ENCODE assay signal across 16 cellular contexts in genomic region chr4:88009871-88010270, GRCh38. TPM values are rescaled to one million over a fixed set of nuclear protein-coding genes. Genes with fewer than 3 reads are reported as not detected.
DNase-seq lines count a peak whose midpoint lies in the region; ATAC-seq, FAIRE-seq and TF ChIP-seq lines count a peak whose summit lies in the region.
"Had no signal": no experiment of that assay in that cellular context is flagged by ENCODE, and none has a peak within 500 bp of the region (broad histone marks: within the 10 kb centered on the region; RNA-seq: fewer than 3 reads in every experiment).

No MANE protein-coding gene starts in this region.

- peak overlapping the region; percentile 95 for H3K4me2 ChIP-seq in mammary epithelial cell (ENCODE audit: insufficient read depth, low read depth, low read length)
- H3K4me2 ChIP-seq in keratinocyte (ENCODE audit: control insufficient read depth, extremely low read depth, insufficient read depth, low read depth, low read length), result peak overlapping the region; percentile 92

- H3K36me3 ChIP-seq in mammary epithelial cell (ENCODE audit: insufficient read depth, low read length) (no peaks in the 10 kb centered on the region), breast epithelium (no peaks in the 10 kb centered on the region), keratinocyte (ENCODE audit: control insufficient read depth in 2 of 2, extremely low read depth in 1 of 2, insufficient read depth in 2 of 2, low read length in 2 of 2) (no peaks in the 10 kb centered on the region)
- H3K36me3 ChIP-seq: colonic mucosa, suprapubic skin had no signal

- CTCF ChIA-PET in mammary epithelial cell (lab: Charles Lee; ENCODE audit: low non-redundant PET), result interaction anchor here (0.6 kb wide), 1 partner anchor 12 kb away, joined by 3 read pairs; no protein-coding TSS in a partner anchor

- H3K36me3 Mint-ChIP-seq in natural killer cell, result no peaks in the 10 kb centered on the region
- H3K36me3 Mint-ChIP-seq: activated naive CD4-positive, alpha-beta T cell treated with anti-CD3 and anti-CD28 coated beads, Interleukin-2, amount 50 U/mL, for 24 hours had no signal

- intact Hi-C loops in mammary epithelial cell (cut with micrococcal nuclease) (no loop called here), breast epithelium (cut with DNase I; ENCODE audit: low total_unique reads) (no loop called here), natural killer cell (cut with micrococcal nuclease) (no loop called here), sciatic nerve (cut with DNase I) (no loop called here)

- no peaks in the 10 kb centered on the region for H3K9me3 Mint-ChIP-seq in natural killer cell
- H3K9me3 Mint-ChIP-seq: activated B cell treated with CpG ODN at 0.5 μM for 24 hours; activated naive CD4-positive, alpha-beta T cell treated with anti-CD3 and anti-CD28 coated beads, Interleukin-2, amount 50 U/mL, for 24 hours had no signal

- no peaks in the 10 kb centered on the region for H3K9me1 ChIP-seq in keratinocyte (ENCODE audit: control insufficient read depth, extremely low read depth, insufficient read depth, low read length)

- no peaks in the 10 kb centered on the region for H3K27me3 Mint-ChIP-seq in natural killer cell (ENCODE audit: low read depth in 2 of 2)

- H2AFZ ChIP-seq in mammary epithelial cell (ENCODE audit: low read depth, low read length), result no peak overlapping the region
- H2AFZ ChIP-seq in keratinocyte (ENCODE audit: control insufficient read depth, low read length), result no peak overlapping the region

- H3K9ac ChIP-seq in mammary epithelial cell (ENCODE audit: insufficient read depth, low read length), result peak overlapping the region; percentile 92
- H3K9ac ChIP-seq in keratinocyte (ENCODE audit: control insufficient read depth, extremely low read depth, insufficient read depth, low read length), result no peak overlapping the region

- H3K27me3 ChIP-seq in mammary epithelial cell (ENCODE audit: insufficient read depth, low read length), result no peaks in the 10 kb centered on the region
- H3K27me3 ChIP-seq in breast epithelium, result no peaks in the 10 kb centered on the region
- H3K27me3 ChIP-seq in keratinocyte (ENCODE audit: control insufficient read depth, extremely low read depth, insufficient read depth, low read length), result no peaks in the 10 kb centered on the region
- H3K27me3 ChIP-seq: colonic mucosa, suprapubic skin had no signal

- dilution Hi-C loops in mammary epithelial cell (cut with HindIII; ENCODE audit: low sequenced_read_pairs) (no loop called here), keratinocyte (cut with MboI; ENCODE audit: extremely low pct_ligation_motif_present, low sequenced_read_pairs) (no loop called here)

- DNase-seq in mammary epithelial cell, result peak; percentile 49
- DNase-seq in breast epithelium (ENCODE audit: low spot score in 2 of 2), result no peak
- peak; percentile 10 for DNase-seq in astrocyte of the spinal cord (ENCODE audit: low read depth, low spot score)
- no peak for DNase-seq in keratinocyte (ENCODE audit: low read depth, low spot score)
- no peak for DNase-seq in GM19240 (ENCODE audit: insufficient read length, low spot score)
- no peak for DNase-seq in natural killer cell
- DNase-seq in sciatic nerve (ENCODE audit: low spot score), result no peak
- DNase-seq: ACHN; activated B cell treated with CpG ODN at 0.5 μM for 24 hours; activated CD8-positive, alpha-beta memory T cell treated with anti-CD3 and anti-CD28 coated beads, Interleukin-2, amount 50 U/mL, for 4 hours; colonic mucosa; foreskin melanocyte had no signal

- peaks cover 33 to 39% of the 10 kb centered on the region in 2 donors for H3K4me1 Mint-ChIP-seq in natural killer cell

- no TSS peak for BruUV-seq in mammary epithelial cell (replicated peaks; lab: Mats Ljungman, UMichigan)

- FAIRE-seq in keratinocyte (lab: Jason Lieb, UNC), result no peak

- peaks cover 25% of the 10 kb centered on the region for H3K4me1 ChIP-seq in mammary epithelial cell (ENCODE audit: insufficient read depth, low read length)
- no peaks in the 10 kb centered on the region for H3K4me1 ChIP-seq in breast epithelium
- H3K4me1 ChIP-seq in keratinocyte (ENCODE audit: control insufficient read depth, extremely low read depth, insufficient read depth, low read length), result peaks cover 38% of the 10 kb centered on the region
- H3K4me1 ChIP-seq: colonic mucosa had no signal

- in situ Hi-C loops in mammary epithelial cell (cut with MboI; ENCODE audit: low sequenced_read_pairs in 2 of 2) (no loop called here), astrocyte of the spinal cord (cut with HindIII; ENCODE audit: low sequenced_read_pairs) (no loop called here)

- H4K20me1 ChIP-seq in mammary epithelial cell (ENCODE audit: insufficient read depth, low read length) (no peaks in the 10 kb centered on the region), keratinocyte (ENCODE audit: control insufficient read depth, extremely low read depth, insufficient read depth, low read length) (peaks cover 2% of the 10 kb centered on the region)

- TF ChIP-seq POLR2A in breast epithelium (IDR thresholded peaks at IDR 0.05), result no peak

- no peak for ATAC-seq in GM18861 (IDR thresholded peaks at IDR 0.05; ENCODE audit: unreplicated experiment)
- ATAC-seq in natural killer cell, result no peak
- ATAC-seq in sciatic nerve, result no peak

- TF ChIP-seq CTCF in mammary epithelial cell (conservative IDR thresholded peaks at IDR 0.05 in 1 of 2, IDR thresholded peaks at IDR 0.05 in 1 of 2; ENCODE audit: extremely low read depth in 1 of 2, insufficient read depth in 1 of 2, low read depth in 1 of 2, low read length in 2 of 2), result no peak
- TF ChIP-seq CTCF in breast epithelium (IDR thresholded peaks at IDR 0.05), result no peak
- no peak for TF ChIP-seq CTCF in astrocyte of the spinal cord (IDR thresholded peaks at IDR 0.05; ENCODE audit: low read depth, low read length)
- TF ChIP-seq CTCF in keratinocyte (optimal IDR thresholded peaks at IDR 0.05 in 1 of 3, IDR thresholded peaks at IDR 0.05 in 1 of 3, conservative IDR thresholded peaks at IDR 0.05 in 1 of 3; ENCODE audit: extremely low read depth in 1 of 3, insufficient read depth in 2 of 3, low read length in 3 of 3), result no peak
- TF ChIP-seq CTCF in natural killer cell (IDR thresholded peaks at IDR 0.05), result no peak

- H3K4me3 ChIP-seq in mammary epithelial cell (replicated peaks in 1 of 3; ENCODE audit: insufficient read depth in 1 of 3, low read depth in 2 of 3, low read length in 3 of 3) (peak overlapping the region; percentile 47 to 86 (median 78)), breast epithelium (peak overlapping the region in 1 of 3 donors; percentile 85), astrocyte of the spinal cord (ENCODE audit: low read depth, low read length) (no peak overlapping the region), keratinocyte (ENCODE audit: control insufficient read depth in 2 of 3, extremely low read depth in 1 of 3, insufficient read depth in 2 of 3, low read depth in 1 of 3, low read length in 3 of 3) (no peak overlapping the region)
- H3K4me3 ChIP-seq: colonic mucosa, skin epidermis had no signal

- peak overlapping the region; percentile 85 for H3K27ac ChIP-seq in mammary epithelial cell (ENCODE audit: insufficient read depth, low read depth, low read length)
- no peak overlapping the region for H3K27ac ChIP-seq in breast epithelium
- no peak overlapping the region for H3K27ac ChIP-seq in keratinocyte (ENCODE audit: control insufficient read depth, insufficient read depth, low read length)
- H3K27ac ChIP-seq: colonic mucosa, skin epidermis, suprapubic skin had no signal

- H3K9me3 ChIP-seq in mammary epithelial cell (replicated peaks; ENCODE audit: insufficient read depth, low read length) (no peaks in the 10 kb centered on the region), breast epithelium (no peaks in the 10 kb centered on the region), keratinocyte (ENCODE audit: control insufficient read depth, low read depth, low read length) (no peaks in the 10 kb centered on the region)
- H3K9me3 ChIP-seq: colonic mucosa, suprapubic skin had no signal

- H3K4me3 Mint-ChIP-seq in natural killer cell, result no peak overlapping the region
- H3K4me3 Mint-ChIP-seq: activated B cell treated with CpG ODN at 0.5 μM for 24 hours; activated naive CD4-positive, alpha-beta T cell treated with anti-CD3 and anti-CD28 coated beads, Interleukin-2, amount 50 U/mL, for 24 hours had no signal

- peaks cover 71% of the 10 kb centered on the region for H3K79me2 ChIP-seq in mammary epithelial cell (ENCODE audit: insufficient read depth, low read length)
- peaks cover 59% of the 10 kb centered on the region for H3K79me2 ChIP-seq in keratinocyte (ENCODE audit: control insufficient read depth, insufficient read depth, low read length)

- H3K27ac Mint-ChIP-seq in natural killer cell, result no peak overlapping the region
- H3K27ac Mint-ChIP-seq: activated B cell treated with CpG ODN at 0.5 μM for 24 hours; activated naive CD4-positive, alpha-beta T cell treated with anti-CD3 and anti-CD28 coated beads, Interleukin-2, amount 50 U/mL, for 24 hours had no signal

- 15% methylated on average over 5 of the region's 5 CpGs for WGBS in mammary epithelial cell (ENCODE audit: low coverage, missing lambda C conversion rate)

RNA-seq across cellular contexts. Expression of gene PKD2, which starts 2.4 kb away (rescaled TPM):
- total RNA-seq in mammary epithelial cell (10 to 100 TPM; 28.8 to 49.5 TPM), breast epithelium (10 to 100 TPM; 60.0 to 66.2 (median 61.3) TPM), natural killer cell (1 to 10 TPM; 6.7 to 9.7 (median 7.8) TPM), sciatic nerve (61.3 TPM)
- polyA plus RNA-seq in mammary epithelial cell (13.3 TPM), keratinocyte (13.1 to 21.5 TPM (median 18.5 TPM) in 3 replicates)
- polyA minus RNA-seq in mammary epithelial cell (30.9 TPM), keratinocyte (11.3 to 31.3 TPM (median 29.9 TPM) in 3 replicates)
- polyA plus RNA-seq in keratinocyte (2011; ENCODE audit: low read depth), result 12.9 TPM
- 8.1 and 8.9 TPM in 2 replicates for polyA plus RNA-seq in keratinocyte (2011; cell fraction: cytosol; rRNA removed)
- polyA plus RNA-seq in keratinocyte (2011; cell fraction: nucleus; rRNA removed), result 44.5 and 54.1 TPM in 2 replicates
- 4.6 and 14.9 TPM in 2 replicates for polyA plus RNA-seq in keratinocyte (2012; ENCODE audit: low replicate concordance)
- 10.2 TPM for polyA minus RNA-seq in keratinocyte (2011; cell fraction: cytosol; rRNA and poly(A)+ RNA removed)
- polyA minus RNA-seq in keratinocyte (2011; cell fraction: nucleus; rRNA and poly(A)+ RNA removed), result 29.5 and 57.6 TPM in 2 replicates

RNA-seq across cellular contexts. Expression of gene SPP1, which starts 34.4 kb away (rescaled TPM):
- total RNA-seq in mammary epithelial cell (100 to 1,000 TPM in 1 of 2 donors, 1 to 10 TPM in 1; 1.3 to 157 TPM), breast epithelium (100 to 1,000 TPM in 1 of 3 donors, 10 to 100 TPM in 2; 25.0 to 508 (median 32.8) TPM), natural killer cell (not detected), sciatic nerve (254 TPM)
- polyA plus RNA-seq in mammary epithelial cell (1.3 TPM), keratinocyte (0.84 to 1.4 TPM (median 0.94 TPM) in 3 replicates)
- polyA minus RNA-seq in mammary epithelial cell (not detected), keratinocyte (1.5 to 4.1 TPM in 2 of 3 replicates, not detected in the other)
- not detected for polyA plus RNA-seq in keratinocyte (2011; ENCODE audit: low read depth)
- polyA plus RNA-seq in keratinocyte (2011; cell fraction: cytosol; rRNA removed), result 0.29 and 0.49 TPM in 2 replicates
- polyA plus RNA-seq in keratinocyte (2011; cell fraction: nucleus; rRNA removed), result 1.4 and 1.7 TPM in 2 replicates
- 0.71 TPM in 1 of 2 replicates, not detected in the other for polyA plus RNA-seq in keratinocyte (2012; ENCODE audit: low replicate concordance)
- polyA minus RNA-seq in keratinocyte (2011; cell fraction: cytosol; rRNA and poly(A)+ RNA removed), result not detected
- 0.53 and 1.2 TPM in 2 replicates for polyA minus RNA-seq in keratinocyte (2011; cell fraction: nucleus; rRNA and poly(A)+ RNA removed)
- total RNA-seq: activated B cell treated with CpG ODN at 0.5 μM for 24 hours had no signal

Comparison
In these comparisons a context has a peak if more than half of its experiments do, and no peak if none do; other contexts are left out.
1. DNase-seq: peak in mammary epithelial cell (single experiment) and astrocyte of the spinal cord (single experiment); none in breast epithelium (0 of 2), keratinocyte (single experiment), GM19240 (single experiment), natural killer cell (single experiment) and sciatic nerve (single experiment).
2. H3K4me3 ChIP-seq: peak in mammary epithelial cell (3 of 3); none in astrocyte of the spinal cord (single experiment) and keratinocyte (0 of 3).